In the genomic region with DNA sequence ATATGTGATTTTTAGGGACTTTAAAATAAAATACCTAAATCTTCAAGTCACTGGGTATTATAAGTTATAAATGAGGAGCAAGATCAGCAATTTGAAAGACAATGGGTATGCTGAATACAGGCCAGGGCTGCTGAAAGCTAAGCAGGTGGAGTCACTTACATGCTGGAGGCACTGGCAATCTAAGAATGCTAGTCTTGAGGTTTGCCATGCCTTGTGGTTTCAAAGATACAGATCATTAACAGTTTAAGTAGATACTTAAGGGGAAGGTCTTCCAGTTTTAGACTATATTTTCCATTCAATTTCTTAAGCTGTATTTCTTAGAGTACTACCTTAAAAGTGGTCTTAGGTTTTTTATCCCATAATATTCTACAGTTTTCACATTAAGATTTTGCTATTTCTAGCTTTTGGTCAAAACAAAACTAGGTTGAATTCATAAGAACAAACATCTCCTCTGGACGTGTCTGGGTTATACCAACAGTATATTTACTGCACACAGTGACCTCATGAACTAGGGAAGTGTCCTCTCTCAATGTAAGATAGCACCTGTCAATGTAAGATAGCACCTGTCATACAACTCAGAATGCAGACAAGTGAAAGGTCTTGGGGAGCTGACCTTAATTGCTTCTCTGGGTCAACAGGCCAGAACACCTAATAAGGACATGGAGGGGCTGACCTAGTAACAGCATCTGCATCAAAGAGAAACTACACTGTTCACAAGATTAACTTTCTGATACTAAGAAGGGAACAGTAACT, we compare ENCODE assay signal across 8 cellular contexts. TPM values are rescaled to one million over a fixed set of nuclear protein-coding genes. Genes with fewer than 3 reads are reported as not detected.
DNase-seq lines count a peak whose midpoint lies in the region; ATAC-seq, FAIRE-seq and TF ChIP-seq lines count a peak whose summit lies in the region.

No MANE protein-coding gene starts in this region.

- TF ChIP-seq CTCF in GM12865 (IDR thresholded peaks at IDR 0.05; ENCODE audit: insufficient read depth, low read depth, low read length, missing control alignments) (no peak), HL-60 (IDR thresholded peaks at IDR 0.05; ENCODE audit: insufficient read depth, low read length) (no peak), uterus (IDR thresholded peaks at IDR 0.05) (no peak)

- H3K27ac Mint-ChIP-seq in activated naive CD8-positive, alpha-beta T cell, result peak overlapping the region; percentile 90

- H3K4me3 ChIP-seq in GM12865 (ENCODE audit: low read depth, low read length) (peak overlapping the region; percentile 80), HL-60 (replicated peaks; ENCODE audit: insufficient read depth, low read length) (0 out of 2 replicates have a peak overlapping the region, but pooled peaks have one; percentile 93), muscle layer of duodenum (ENCODE audit: low read depth in 1 of 2, low read length in 2 of 2) (peak overlapping the region; percentile 83 to 89), uterus (peak overlapping the region in 1 of 2 donors; percentile 67)

- peaks cover 17 to 32% of the 10 kb centered on the region in 2 donors for H3K36me3 ChIP-seq in muscle layer of duodenum (ENCODE audit: control insufficient read depth in 1 of 2, insufficient read depth in 2 of 2, low read length in 2 of 2)
- no peaks in the 10 kb centered on the region for H3K36me3 ChIP-seq in uterus

- H3K4me1 ChIP-seq in muscle layer of duodenum (ENCODE audit: control insufficient read depth in 1 of 2, insufficient read depth in 2 of 2, low read length in 2 of 2), result peaks cover 9 to 12% of the 10 kb centered on the region in 2 donors
- peaks cover 5 to 6% of the 10 kb centered on the region in 2 donors for H3K4me1 ChIP-seq in uterus

- H3K9me3 Mint-ChIP-seq in activated naive CD8-positive, alpha-beta T cell (ENCODE audit: low read depth), result no peaks in the 10 kb centered on the region

- H3K27me3 ChIP-seq in HL-60 (ENCODE audit: insufficient read depth, poor library complexity, severe bottlenecking), result no peaks in the 10 kb centered on the region
- H3K27me3 ChIP-seq in muscle layer of duodenum (ENCODE audit: low read depth, low read length), result no peaks in the 10 kb centered on the region
- no peaks in the 10 kb centered on the region for H3K27me3 ChIP-seq in uterus

- ATAC-seq in GM21515 (IDR thresholded peaks at IDR 0.05; ENCODE audit: unreplicated experiment), result peak; percentile 78

- FAIRE-seq in frontal cortex (lab: Jason Lieb, UNC), result no peak

- no peaks in the 10 kb centered on the region for H3K27me3 Mint-ChIP-seq in activated naive CD8-positive, alpha-beta T cell

- H3K27ac ChIP-seq in HL-60 (replicated peaks) (peak overlapping the region; percentile 86; the same call in 1 of the 2 replicates), muscle layer of duodenum (ENCODE audit: low read length) (no peak overlapping the region), uterus (peak overlapping the region in 1 of 2 donors; percentile 88)

- peaks cover 43% of the 10 kb centered on the region for H3K4me1 Mint-ChIP-seq in activated naive CD8-positive, alpha-beta T cell (ENCODE audit: low read depth)

- no peak for TF ChIP-seq POLR2A in uterus (IDR thresholded peaks at IDR 0.05)

- intact Hi-C loops in uterus (cut with DNase I; ENCODE audit: low total_unique reads), result no loop called here

- peak overlapping the region; percentile 94 for H3K4me3 Mint-ChIP-seq in activated naive CD8-positive, alpha-beta T cell

- peaks cover 8% of the 10 kb centered on the region for H3K36me3 Mint-ChIP-seq in activated naive CD8-positive, alpha-beta T cell

- H3K9me3 ChIP-seq in muscle layer of duodenum (ENCODE audit: control insufficient read depth in 1 of 2, low read length in 2 of 2) (no peaks in the 10 kb centered on the region), uterus (no peaks in the 10 kb centered on the region)

- peak; percentile 92 for DNase-seq in GM12865 (ENCODE audit: low read depth)
- DNase-seq in HL-60 (ENCODE audit: low read depth in 1 of 2, low spot score in 1 of 2), result no peak
- no peak for DNase-seq in frontal cortex (ENCODE audit: low spot score in 2 of 2)
- no peak for DNase-seq in LoVo (ENCODE audit: low spot score)
- no peak for DNase-seq in uterus

RNA-seq across cellular contexts. Expression of gene SRI, which starts 2.0 kb away (rescaled TPM):
- total RNA-seq in frontal cortex, result 87.6 TPM
- total RNA-seq in uterus, result 10 to 100 TPM; 17.9 to 78.6 (median 44.2) TPM
